ENCODE assay signal across 34 cellular contexts in genomic region chr16:56510544-56510943, GRCh38. TPM values are rescaled to one million over a fixed set of nuclear protein-coding genes. Genes with fewer than 3 reads are reported as not detected.
"Had no signal": no experiment of that assay in that cellular context is flagged by ENCODE, and none has a peak within 500 bp of the region (broad histone marks: within the 10 kb centered on the region; RNA-seq: fewer than 3 reads in every experiment).

No MANE protein-coding gene starts in this region.

- H3K9me3 Mint-ChIP-seq: activated naive CD8-positive, alpha-beta T cell treated with anti-CD3 and anti-CD28 coated beads, Interleukin-2, amount 10 ng/mL, durations not matched to agents 7 days and 5 days; activated T-helper 2 cell treated with anti-CD3 and anti-CD28 coated beads, Interferon-gamma antibody, Interleukin-2, Interleukin-4, amounts not matched to agents 10 μg/mL and 5 μg/mL and 100 μg/mL, durations not matched to agents 14 hours and 24 hours and 36 hours; effector memory CD8-positive, alpha-beta T cell; memory B cell; stimulated activated effector memory CD8-positive, alpha-beta T cell treated with anti-CD3 and anti-CD28 coated beads, Interleukin-12 subunit alpha, Interleukin-12 subunit beta, amount 100 ng/mL, for 72 hours; T-cell; T-helper 2 cell treated with Interferon-gamma antibody and Interleukin-4, amounts not matched to agents 5 μg/mL and 100 μg/mL, for 36 hours; type B pancreatic cell had no signal

- H3K9me3 ChIP-seq: mucosa of descending colon, ovary, right lobe of liver, stomach, thoracic aorta, vagina had no signal

- H3K36me3 ChIP-seq: ovary had no signal

- H3K4me3 Mint-ChIP-seq: activated CD8-positive, alpha-beta T cell treated with anti-CD3 and anti-CD28 coated beads, Interleukin-2, amount 10 ng/mL, durations not matched to agents 7 days and 5 days; activated naive CD8-positive, alpha-beta T cell treated with anti-CD3 and anti-CD28 coated beads, Interleukin-2, amount 10 ng/mL, durations not matched to agents 7 days and 5 days; effector memory CD8-positive, alpha-beta T cell; memory B cell; neural crest cell; stimulated activated effector memory CD8-positive, alpha-beta T cell treated with anti-CD3 and anti-CD28 coated beads, Interleukin-12 subunit alpha, Interleukin-12 subunit beta, amount 100 ng/mL, for 72 hours; T-cell; T-helper 2 cell treated with Interferon-gamma antibody and Interleukin-4, amounts not matched to agents 5 μg/mL and 100 μg/mL, for 36 hours; type B pancreatic cell had no signal

- H3K4me3 ChIP-seq: mucosa of descending colon, ovary, right lobe of liver, stomach, thoracic aorta, vagina had no signal

- H3K27me3 Mint-ChIP-seq: activated naive CD8-positive, alpha-beta T cell treated with anti-CD3 and anti-CD28 coated beads, Interleukin-2, amount 10 ng/mL, durations not matched to agents 7 days and 5 days; effector memory CD8-positive, alpha-beta T cell; memory B cell; T-cell; type B pancreatic cell had no signal

- H3K27ac ChIP-seq: ovary, right lobe of liver, stomach, thoracic aorta, vagina, WERI-Rb-1 had no signal

- ATAC-seq: activated CD8-positive, alpha-beta T cell treated with anti-CD3 and anti-CD28 coated beads, Interleukin-2, amount 10 ng/mL, durations not matched to agents 7 days and 5 days; effector memory CD8-positive, alpha-beta T cell; esophagus mucosa; left cardiac atrium; mucosa of descending colon; right lobe of liver; SK-N-SH treated with all-trans-retinoic acid at 6 μM for 48 hours; stimulated activated effector memory CD8-positive, alpha-beta T cell treated with anti-CD3 and anti-CD28 coated beads, Interleukin-12 subunit alpha, Interleukin-12 subunit beta, amount 100 ng/mL, for 72 hours; T-cell had no signal

- H3K27ac Mint-ChIP-seq: activated CD8-positive, alpha-beta T cell treated with anti-CD3 and anti-CD28 coated beads, Interleukin-2, amount 10 ng/mL, durations not matched to agents 7 days and 5 days; activated naive CD8-positive, alpha-beta T cell treated with anti-CD3 and anti-CD28 coated beads, Interleukin-2, amount 10 ng/mL, durations not matched to agents 7 days and 5 days; activated T-helper 2 cell treated with anti-CD3 and anti-CD28 coated beads, Interferon-gamma antibody, Interleukin-2, Interleukin-4, amounts not matched to agents 10 μg/mL and 5 μg/mL and 100 μg/mL, durations not matched to agents 14 hours and 24 hours and 36 hours; effector memory CD8-positive, alpha-beta T cell; memory B cell; stimulated activated effector memory CD8-positive, alpha-beta T cell treated with anti-CD3 and anti-CD28 coated beads, Interleukin-12 subunit alpha, Interleukin-12 subunit beta, amount 100 ng/mL, for 72 hours; T-cell; T-helper 2 cell treated with Interferon-gamma antibody and Interleukin-4, amounts not matched to agents 5 μg/mL and 100 μg/mL, for 36 hours; type B pancreatic cell had no signal

- H3K4me1 Mint-ChIP-seq: stimulated activated effector memory CD8-positive, alpha-beta T cell treated with anti-CD3 and anti-CD28 coated beads, Interleukin-12 subunit alpha, Interleukin-12 subunit beta, amount 100 ng/mL, for 72 hours had no signal

- DNase-seq: activated CD4-positive, alpha-beta T cell treated with anti-CD3 and anti-CD28 coated beads for 1 hour; activated CD4-positive, alpha-beta T cell treated with anti-CD3 and anti-CD28 coated beads, Interleukin-2, amount 50 U/mL, for 1 hour; activated CD8-positive, alpha-beta T cell treated with anti-CD3 and anti-CD28 coated beads, Interleukin-2, amount 10 ng/mL, durations not matched to agents 7 days and 5 days; activated naive CD4-positive, alpha-beta T cell; activated naive CD8-positive, alpha-beta T cell treated with anti-CD3 and anti-CD28 coated beads, Interleukin-2, amount 10 ng/mL, durations not matched to agents 7 days and 5 days; activated T-cell treated with anti-CD3 and anti-CD28 coated beads, Interleukin-2, amount 50 U/mL, for 1 hour; amniotic stem cell; cerebellar nuclear complex; dermis blood vessel endothelial cell; effector memory CD8-positive, alpha-beta T cell; foreskin melanocyte; hypothalamus; left cardiac atrium; mucosa of descending colon; ovary; right lobe of liver; small intestine; stimulated activated CD4-positive, alpha-beta T cell treated with anti-CD3 and anti-CD28 coated beads, Interleukin-2, amount 100 ng/mL, for 24 hours; stomach; T-cell; WERI-Rb-1 had no signal

- H3K27me3 ChIP-seq: ovary, right lobe of liver, stomach, vagina had no signal

RNA-seq across cellular contexts. Expression of gene MT4, which starts 54.3 kb away (rescaled TPM):
- total RNA-seq: activated CD8-positive, alpha-beta T cell treated with anti-CD3 and anti-CD28 coated beads, Interleukin-2, amount 10 ng/mL, durations not matched to agents 7 days and 5 days; activated naive CD8-positive, alpha-beta T cell treated with anti-CD3 and anti-CD28 coated beads, Interleukin-2, amount 10 ng/mL, durations not matched to agents 7 days and 5 days; activated T-helper 2 cell treated with anti-CD3 and anti-CD28 coated beads, Interferon-gamma antibody, Interleukin-2, Interleukin-4, amounts not matched to agents 10 μg/mL and 5 μg/mL and 100 μg/mL, durations not matched to agents 14 hours and 24 hours and 36 hours; bronchial epithelial cell; dermis blood vessel endothelial cell; endothelial cell of umbilical vein; left cardiac atrium; liver; mucosa of descending colon; neural crest cell; ovary; right lobe of liver; stomach; T-cell; thoracic aorta had no signal
- polyA plus RNA-seq: endothelial cell of umbilical vein, liver, ovary, small intestine, stomach had no signal
